ENCODE assay signal across 12 cellular contexts in genomic region chr11:117535201-117535869, GRCh38.
DNase-seq lines count a peak whose midpoint lies in the region; ATAC-seq and TF ChIP-seq lines count a peak whose summit lies in the region.
"Had no signal": no experiment of that assay in that cellular context is flagged by ENCODE, and none has a peak within 500 bp of the region (broad histone marks: within the 10 kb centered on the region; RNA-seq: fewer than 3 reads in every experiment).

No MANE protein-coding gene starts in this region.

- peak overlapping the region; percentile 13 for H3K27ac Mint-ChIP-seq in dendritic cell treated with granulocyte-macrophage colony-stimulating factor and Interleukin-4, amounts not matched to agents 40 ng/mL and 50 ng/mL, for 4 days
- peak overlapping the region; percentile 75 for H3K27ac Mint-ChIP-seq in neural progenitor cell
- no peak overlapping the region for H3K27ac Mint-ChIP-seq in endodermal cell
- H3K27ac Mint-ChIP-seq: B cell had no signal

- peaks cover 9% of the 10 kb centered on the region for H3F3A ChIP-seq in neural progenitor cell (ENCODE audit: low read depth)

- WGBS in endodermal cell (ENCODE audit: insufficient coverage in 1 of 2, insufficient read length in 1 of 2), 2 experiments: 88 to 93% methylated on average over 12 to 19 of the region's 19 CpGs

- no peak for ATAC-seq in HG02970 (IDR thresholded peaks at IDR 0.05; ENCODE audit: low FRiP score, unreplicated experiment)

- no peak overlapping the region for H2AFZ ChIP-seq in neural progenitor cell (replicated peaks)

- H3K9ac ChIP-seq in neural progenitor cell (no peak overlapping the region), endodermal cell (ENCODE audit: extremely low read depth, low read length, poor library complexity, severe bottlenecking) (no peak overlapping the region)
- H3K9ac ChIP-seq: KMS-11 had no signal

- H3K27ac ChIP-seq in neural progenitor cell (no peak overlapping the region), endodermal cell (ENCODE audit: low read depth, low read length) (no peak overlapping the region)
- H3K27ac ChIP-seq: KMS-11 had no signal

- H3K4me3 ChIP-seq in BE2C (ENCODE audit: low read depth, low read length) (peak overlapping the region; percentile 40), neural progenitor cell (no peak overlapping the region), endodermal cell (ENCODE audit: low read length) (no peak overlapping the region), foreskin fibroblast (ENCODE audit: low read depth in 1 of 2, low read length in 2 of 2) (no peak overlapping the region)
- H3K4me3 ChIP-seq: HAP-1 had no signal

- H3K4me1 ChIP-seq in BE2C (peaks cover 10% of the 10 kb centered on the region; the same call in 1 of the 2 replicates), neural progenitor cell (peaks cover 13% of the 10 kb centered on the region), endodermal cell (ENCODE audit: control insufficient read depth, insufficient read depth, low read length) (no peaks in the 10 kb centered on the region)
- H3K4me1 ChIP-seq: HAP-1 had no signal

- no peaks in the 10 kb centered on the region for H4K20me1 ChIP-seq in neural progenitor cell (ENCODE audit: low read depth)

- no peaks in the 10 kb centered on the region for H3K36me3 Mint-ChIP-seq in dendritic cell treated with granulocyte-macrophage colony-stimulating factor and Interleukin-4, amounts not matched to agents 40 ng/mL and 50 ng/mL, for 4 days (ENCODE audit: low read depth)
- no peaks in the 10 kb centered on the region for H3K36me3 Mint-ChIP-seq in neural progenitor cell
- no peaks in the 10 kb centered on the region for H3K36me3 Mint-ChIP-seq in endodermal cell (ENCODE audit: low read depth)

- H3K9me3 ChIP-seq in BE2C: no peaks in the 10 kb centered on the region
- H3K9me3 ChIP-seq in neural progenitor cell (ENCODE audit: low read depth): no peaks in the 10 kb centered on the region
- no peaks in the 10 kb centered on the region for H3K9me3 ChIP-seq in endodermal cell (ENCODE audit: control insufficient read depth, low read length)
- H3K9me3 ChIP-seq: HAP-1 had no signal

- intact Hi-C loops in dendritic cell treated with granulocyte-macrophage colony-stimulating factor and Interleukin-4, amounts not matched to agents 40 ng/mL and 50 ng/mL, for 4 days (cut with micrococcal nuclease): no loop called here

- H3K27me3 ChIP-seq in BE2C (no peaks in the 10 kb centered on the region), neural progenitor cell (no peaks in the 10 kb centered on the region), endodermal cell (ENCODE audit: control insufficient read depth, insufficient read depth, low read length, poor library complexity, severe bottlenecking) (peaks cover 24% of the 10 kb centered on the region)

- no peaks in the 10 kb centered on the region for H3K79me2 ChIP-seq in neural progenitor cell (ENCODE audit: low read depth)

- peaks cover 12% of the 10 kb centered on the region for H3K27me3 Mint-ChIP-seq in dendritic cell treated with granulocyte-macrophage colony-stimulating factor and Interleukin-4, amounts not matched to agents 40 ng/mL and 50 ng/mL, for 4 days
- H3K27me3 Mint-ChIP-seq in neural progenitor cell (ENCODE audit: insufficient read depth, low read depth) (peaks cover 34% of the 10 kb centered on the region), endodermal cell (ENCODE audit: insufficient read depth) (peaks cover 12% of the 10 kb centered on the region)

- H3K36me3 ChIP-seq in BE2C: no peaks in the 10 kb centered on the region
- no peaks in the 10 kb centered on the region for H3K36me3 ChIP-seq in neural progenitor cell
- no peaks in the 10 kb centered on the region for H3K36me3 ChIP-seq in endodermal cell (ENCODE audit: control insufficient read depth, insufficient read depth, low read length)
- H3K36me3 ChIP-seq: HAP-1 had no signal

- DNase-seq in BE2C (peak; percentile 46), NCI-H2029 treated with DMSO at 0.1 percent for 48 hours (lab: John Stamatoyannopoulos, UW) (peak; percentile 35), neural progenitor cell (ENCODE audit: low spot score) (no peak), endodermal cell (no peak), foreskin fibroblast (no peak)
- DNase-seq in activated effector memory CD4-positive, alpha-beta T cell treated with Interleukin-2 at 50 U/mL for 16 hours: no peak
- DNase-seq: dermis blood vessel endothelial cell had no signal

- no peak overlapping the region for H3K4me2 ChIP-seq in neural progenitor cell
- H3K4me2 ChIP-seq: KMS-11 had no signal

- peaks cover 5% of the 10 kb centered on the region for H3K4me1 Mint-ChIP-seq in dendritic cell treated with granulocyte-macrophage colony-stimulating factor and Interleukin-4, amounts not matched to agents 40 ng/mL and 50 ng/mL, for 4 days (ENCODE audit: low read depth)
- H3K4me1 Mint-ChIP-seq in neural progenitor cell (peaks cover 57% of the 10 kb centered on the region), endodermal cell (peaks cover 8% of the 10 kb centered on the region)
- H3K4me1 Mint-ChIP-seq: B cell had no signal

- H3K4me3 Mint-ChIP-seq in dendritic cell treated with granulocyte-macrophage colony-stimulating factor and Interleukin-4, amounts not matched to agents 40 ng/mL and 50 ng/mL, for 4 days: no peak overlapping the region
- H3K4me3 Mint-ChIP-seq in neural progenitor cell: peak overlapping the region; percentile 52
- H3K4me3 Mint-ChIP-seq in endodermal cell: no peak overlapping the region
- H3K4me3 Mint-ChIP-seq: B cell had no signal

- no peak for TF ChIP-seq CTCF in BE2C (IDR thresholded peaks at IDR 0.05; ENCODE audit: low read depth, low read length)
- no peak for TF ChIP-seq CTCF in neural progenitor cell (IDR thresholded peaks at IDR 0.05)
- TF ChIP-seq CTCF in endodermal cell (conservative IDR thresholded peaks at IDR 0.05): no peak
- no peak for TF ChIP-seq CTCF in foreskin fibroblast (IDR thresholded peaks at IDR 0.05; ENCODE audit: low read depth, low read length)

- H3K9me3 Mint-ChIP-seq in dendritic cell treated with granulocyte-macrophage colony-stimulating factor and Interleukin-4, amounts not matched to agents 40 ng/mL and 50 ng/mL, for 4 days: no peaks in the 10 kb centered on the region
- H3K9me3 Mint-ChIP-seq in neural progenitor cell: peaks cover 2% of the 10 kb centered on the region
- no peaks in the 10 kb centered on the region for H3K9me3 Mint-ChIP-seq in endodermal cell

Comparison
In these comparisons a context has a peak if more than half of its experiments do, and no peak if none do; other contexts are left out.
1. DNase-seq: peak in BE2C (single experiment) and NCI-H2029 treated with DMSO at 0.1 percent for 48 hours (single experiment); none in neural progenitor cell (single experiment), activated effector memory CD4-positive, alpha-beta T cell treated with Interleukin-2 at 50 U/mL for 16 hours (single experiment), endodermal cell (single experiment) and foreskin fibroblast (0 of 2).